Comparison of ENCODE assay signal across 8 cellular contexts in genomic region chr1:227234998-227235405, GRCh38.
DNase-seq lines count a peak whose midpoint lies in the region; TF ChIP-seq lines count a peak whose summit lies in the region.

No MANE protein-coding gene starts in this region.

- H3K9ac ChIP-seq in neural progenitor cell, result no peak overlapping the region

- DNase-seq in ELR (ENCODE audit: low read depth) (peak; percentile 79), HS-27A (ENCODE audit: low read depth) (peak; percentile 42), SHP77 (lab: John Stamatoyannopoulos, UW) (peak; percentile 40 to 48), fibroblast of gingiva (ENCODE audit: low read depth) (peak; percentile 70), neural progenitor cell (ENCODE audit: low spot score) (peak; percentile 38), ascending aorta (ENCODE audit: low spot score in 2 of 2) (no peak), ureter (ENCODE audit: low spot score) (no peak)
- no peak for DNase-seq in activated naive CD4-positive, alpha-beta T cell treated with Interleukin-2 at 50 U/mL for 16 hours

- no peaks in the 10 kb centered on the region for H3K27me3 ChIP-seq in neural progenitor cell
- no peaks in the 10 kb centered on the region for H3K27me3 ChIP-seq in ascending aorta

- H3K4me1 Mint-ChIP-seq in neural progenitor cell, result no peaks in the 10 kb centered on the region

- TF ChIP-seq CTCF in neural progenitor cell (IDR thresholded peaks at IDR 0.05) (peak; percentile 43), ascending aorta (IDR thresholded peaks at IDR 0.05) (peak in 1 of 3 experiments; percentile 28)

- peaks cover 15% of the 10 kb centered on the region for H3K36me3 Mint-ChIP-seq in neural progenitor cell

- H3K9me3 ChIP-seq in neural progenitor cell (ENCODE audit: low read depth) (no peaks in the 10 kb centered on the region), ascending aorta (no peaks in the 10 kb centered on the region)

- H3K36me3 ChIP-seq in neural progenitor cell (no peaks in the 10 kb centered on the region), ascending aorta (peaks cover 0 to 2% of the 10 kb centered on the region in 2 donors)

- H3K4me3 ChIP-seq in neural progenitor cell, result no peak overlapping the region
- no peak overlapping the region for H3K4me3 ChIP-seq in ascending aorta

- no peaks in the 10 kb centered on the region for H4K20me1 ChIP-seq in neural progenitor cell (ENCODE audit: low read depth)

- no peaks in the 10 kb centered on the region for H3K4me1 ChIP-seq in neural progenitor cell
- peaks cover 2% of the 10 kb centered on the region in 2 donors for H3K4me1 ChIP-seq in ascending aorta

- no peaks in the 10 kb centered on the region for H3F3A ChIP-seq in neural progenitor cell (ENCODE audit: low read depth)

- intact Hi-C loops in ascending aorta (cut with DNase I), result loop anchor here (10.0 kb wide), 1 partner anchor 200 kb away; no protein-coding TSS in a partner anchor

- H2AFZ ChIP-seq in neural progenitor cell (replicated peaks), result no peak overlapping the region

- H3K9me3 Mint-ChIP-seq in neural progenitor cell, result peaks cover 3% of the 10 kb centered on the region

- H3K27ac Mint-ChIP-seq in neural progenitor cell, result no peak overlapping the region

- peaks cover 17% of the 10 kb centered on the region for H3K79me2 ChIP-seq in neural progenitor cell (ENCODE audit: low read depth)

- H3K4me3 Mint-ChIP-seq in neural progenitor cell, result no peak overlapping the region

- H3K27ac ChIP-seq in neural progenitor cell, result no peak overlapping the region
- no peak overlapping the region for H3K27ac ChIP-seq in ascending aorta

- peaks cover 2% of the 10 kb centered on the region for H3K27me3 Mint-ChIP-seq in neural progenitor cell (ENCODE audit: insufficient read depth, low read depth)

- no peak overlapping the region for H3K4me2 ChIP-seq in neural progenitor cell

Comparison
In these comparisons a context has a peak if more than half of its experiments do, and no peak if none do; other contexts are left out.
1. DNase-seq: peak in ELR (single experiment), HS-27A (single experiment), SHP77 (2 of 2), fibroblast of gingiva (single experiment) and neural progenitor cell (single experiment); none in ascending aorta (0 of 2), ureter (single experiment) and activated naive CD4-positive, alpha-beta T cell treated with Interleukin-2 at 50 U/mL for 16 hours (single experiment).